8 cellular contexts compared by ENCODE assay signal in the genomic region with DNA sequence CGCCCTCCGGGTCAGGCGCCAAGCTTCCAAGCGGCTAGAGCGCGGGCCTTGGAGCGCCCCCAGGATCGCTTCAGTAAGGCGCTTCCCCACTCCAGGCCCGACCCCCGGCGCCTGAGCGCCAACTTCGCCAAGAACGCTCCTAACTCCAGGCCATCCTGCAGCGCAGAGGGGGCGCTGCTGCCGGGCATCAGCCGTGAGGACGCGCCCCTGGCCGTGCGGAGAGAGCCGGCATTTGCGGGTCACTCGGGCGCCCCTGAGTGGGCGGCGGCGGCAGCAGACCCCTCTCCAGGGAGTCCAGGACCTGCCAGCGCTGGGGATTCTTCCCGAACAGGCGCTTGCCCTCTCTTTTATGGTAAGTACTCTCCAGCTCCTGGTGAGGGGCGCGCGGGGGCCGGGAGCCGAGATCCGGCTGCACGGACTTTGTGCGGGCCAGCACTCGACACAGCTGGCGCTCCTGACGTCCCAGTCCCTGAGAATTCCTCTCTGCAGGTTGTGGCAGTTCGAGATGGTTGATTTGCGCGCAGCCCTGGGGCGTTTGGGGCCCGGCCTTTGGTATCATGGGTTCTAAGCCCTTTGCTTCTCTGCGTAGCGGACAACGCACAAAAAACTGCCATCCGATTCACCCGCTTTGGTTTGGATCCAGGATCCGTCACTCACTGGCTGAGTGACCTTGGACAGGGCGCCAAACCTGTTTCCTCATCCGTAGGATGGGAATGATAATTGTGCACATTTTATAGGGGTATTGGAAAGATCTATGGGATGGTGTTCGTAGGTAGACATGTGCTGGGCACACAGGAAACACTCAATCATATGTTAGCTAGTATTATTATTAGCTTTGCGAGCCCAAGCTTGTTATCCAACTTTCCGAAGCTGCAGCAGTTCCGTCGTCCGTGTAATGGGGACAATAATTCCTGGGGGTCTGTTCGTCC. TPM values are rescaled to one million over a fixed set of nuclear protein-coding genes. Genes with fewer than 3 reads are reported as not detected.
DNase-seq lines count a peak whose midpoint lies in the region; ATAC-seq and TF ChIP-seq lines count a peak whose summit lies in the region.

No MANE protein-coding gene starts in this region.

- no peaks in the 10 kb centered on the region for H4K20me1 ChIP-seq in PC-9 (ENCODE audit: insufficient read depth)

- H3K4me2 ChIP-seq in PC-9 = no peak overlapping the region

- no peak overlapping the region for H3K9ac ChIP-seq in colonic mucosa (ENCODE audit: low read depth in 2 of 2, low read length in 2 of 2)
- H3K9ac ChIP-seq in muscle layer of colon (ENCODE audit: low read length) = no peak overlapping the region

- no peaks in the 10 kb centered on the region for H3K9me2 ChIP-seq in PC-9 (ENCODE audit: insufficient read depth)

- TF ChIP-seq CTCF in AG04449 (IDR thresholded peaks at IDR 0.05; ENCODE audit: insufficient read depth, low read length, missing control alignments) (no peak), colonic mucosa (IDR thresholded peaks at IDR 0.05) (no peak), GM13976 (IDR thresholded peaks at IDR 0.05; ENCODE audit: borderline replicate concordance, control extremely low read depth, extremely low read depth, insufficient read depth, missing control alignments) (no peak), PC-9 (conservative IDR thresholded peaks at IDR 0.05) (no peak)

- CTCF ChIA-PET in AG04449 (lab: Yijun Ruan, JAX) = interaction anchor here (1.0 kb wide), 1 partner anchor 41 kb away, joined by 3 read pairs; no protein-coding TSS in a partner anchor
- CTCF ChIA-PET in PC-9 (lab: Charles Lee) = no interaction called here

- H3K79me2 ChIP-seq in PC-9 (ENCODE audit: low read depth) = no peaks in the 10 kb centered on the region

- H3K4me1 ChIP-seq in colonic mucosa (no peaks in the 10 kb centered on the region), muscle layer of colon (ENCODE audit: insufficient read depth, low read length) (peaks cover 8% of the 10 kb centered on the region), PC-9 (replicated peaks; ENCODE audit: insufficient read depth) (no peaks in the 10 kb centered on the region)

- no peak overlapping the region for H2AFZ ChIP-seq in PC-9

- POLR2A ChIA-PET in AG04449 (lab: Yijun Ruan, JAX) (no interaction called here), PC-9 (lab: Charles Lee; ENCODE audit: unreplicated experiment) (no interaction called here)

- ATAC-seq in HG02763 (IDR thresholded peaks at IDR 0.05; ENCODE audit: unreplicated experiment) (no peak), HG03565 (IDR thresholded peaks at IDR 0.05; ENCODE audit: unreplicated experiment) (no peak)

- intact Hi-C loops in colonic mucosa (cut with DNase I) (no loop called here), PC-9 (cut with micrococcal nuclease; ENCODE audit: unreplicated experiment) (no loop called here)

- H3K27me3 ChIP-seq in colonic mucosa (peaks cover 31% of the 10 kb centered on the region), muscle layer of colon (ENCODE audit: control insufficient read depth in 1 of 2, insufficient read depth in 2 of 2, low read length in 2 of 2) (peaks cover 7 to 28% of the 10 kb centered on the region in 2 donors), PC-9 (ENCODE audit: insufficient read depth, low read depth) (peaks cover 53% of the 10 kb centered on the region)

- no TSS peak for BruUV-seq in PC-9 (replicated peaks; lab: Mats Ljungman, UMichigan)

- H3K9me3 ChIP-seq in colonic mucosa (no peaks in the 10 kb centered on the region), muscle layer of colon (ENCODE audit: low read length) (no peaks in the 10 kb centered on the region), PC-9 (ENCODE audit: insufficient read depth, low read depth) (no peaks in the 10 kb centered on the region)

- in situ Hi-C loops in GM13976 (cut with MboI; ENCODE audit: low sequenced_read_pairs, unreplicated experiment) = no loop called here

- H3F3A ChIP-seq in PC-9 (ENCODE audit: insufficient read depth, low read depth) = no peaks in the 10 kb centered on the region

- DNase-seq in AG04449 (ENCODE audit: low read depth, low spot score) (no peak), HuH-7 (ENCODE audit: low spot score) (peak; percentile 38), colonic mucosa (no peak), GM13976 (ENCODE audit: low spot score) (no peak), PC-9 (no peak)

- no peaks in the 10 kb centered on the region for H3K36me3 ChIP-seq in colonic mucosa
- no peaks in the 10 kb centered on the region for H3K36me3 ChIP-seq in muscle layer of colon (ENCODE audit: insufficient read depth, low read length)
- no peaks in the 10 kb centered on the region for H3K36me3 ChIP-seq in PC-9 (ENCODE audit: low read depth)

- H3K4me3 ChIP-seq in AG04449 (ENCODE audit: low read depth, low read length) (peak overlapping the region; percentile 39), colonic mucosa (peak overlapping the region; percentile 22), muscle layer of colon (ENCODE audit: low read depth in 1 of 2, low read length in 2 of 2) (peak overlapping the region; percentile 58 to 68), PC-9 (no peak overlapping the region)

- H3K27ac ChIP-seq in colonic mucosa (no peak overlapping the region), muscle layer of colon (ENCODE audit: low read depth, low read length) (no peak overlapping the region), PC-9 (no peak overlapping the region)

RNA-seq across cellular contexts. Expression of gene SPSB4, which starts 0.8 kb away (rescaled TPM):
- total RNA-seq in colonic mucosa (not detected), PC-9 (2021) (not detected in 2 replicates)
